ENCODE assay signal across 13 cellular contexts in the genomic region with DNA sequence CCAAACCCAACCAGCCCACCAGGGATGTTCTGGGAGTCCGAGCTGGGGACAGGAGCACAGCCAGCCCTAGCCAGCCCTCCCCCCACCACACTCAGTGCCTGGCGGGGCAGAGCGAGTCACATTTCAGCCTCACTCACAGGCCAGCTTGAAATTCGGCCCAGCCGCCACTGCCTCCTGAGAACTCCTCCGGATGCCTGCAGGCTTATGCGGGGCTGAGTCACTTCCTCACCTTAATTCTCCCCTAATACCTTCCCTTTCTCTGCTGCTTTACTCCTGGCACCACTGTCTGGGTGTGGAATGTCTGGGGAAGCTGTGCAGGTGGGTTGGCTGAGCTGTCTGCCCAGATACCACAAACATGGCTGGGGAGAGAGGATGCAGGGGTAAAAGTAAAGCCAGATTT. TPM values are rescaled to one million over a fixed set of nuclear protein-coding genes. Genes with fewer than 3 reads are reported as not detected.
DNase-seq lines count a peak whose midpoint lies in the region; ATAC-seq and TF ChIP-seq lines count a peak whose summit lies in the region.
"Had no signal": no experiment of that assay in that cellular context is flagged by ENCODE, and none has a peak within 500 bp of the region (broad histone marks: within the 10 kb centered on the region; RNA-seq: fewer than 3 reads in every experiment).

No MANE protein-coding gene starts in this region.

- H4K20me1 ChIP-seq in GM23248 (ENCODE audit: insufficient read depth), result no peaks in the 10 kb centered on the region

- no peaks in the 10 kb centered on the region for H3K36me3 ChIP-seq in GM23248 (ENCODE audit: low read depth)
- H3K36me3 ChIP-seq: sigmoid colon, stomach had no signal

- ATAC-seq in GM21447 (IDR thresholded peaks at IDR 0.05; ENCODE audit: unreplicated experiment) (no peak), GM19395 (IDR thresholded peaks at IDR 0.05; ENCODE audit: unreplicated experiment) (no peak), HG02852 (IDR thresholded peaks at IDR 0.05; ENCODE audit: unreplicated experiment) (no peak), GM18520 (IDR thresholded peaks at IDR 0.05; ENCODE audit: unreplicated experiment) (no peak)

- H3K4me3 ChIP-seq in GM23248, result no peak overlapping the region
- H3K4me3 ChIP-seq in fibroblast of mammary gland (ENCODE audit: control insufficient read depth, low read depth, low read length), result no peak overlapping the region
- H3K4me3 ChIP-seq: sigmoid colon, stomach had no signal

- peak overlapping the region; percentile 39 for H3K4me2 ChIP-seq in GM23248 (ENCODE audit: unreplicated experiment)

- peaks cover 18% of the 10 kb centered on the region for H3F3A ChIP-seq in GM23248 (ENCODE audit: insufficient read depth)

- no peak overlapping the region for H2AFZ ChIP-seq in GM23248

- WGBS in GM23248 (ENCODE audit: low coverage in 1 of 2, low lambda C conversion rate in 2 of 2, missing lambda C conversion rate in 2 of 2), 2 experiments, result 6 to 10% methylated on average over 7 of the region's 7 CpGs

- no peaks in the 10 kb centered on the region for H3K27me3 ChIP-seq in GM23248 (replicated peaks; ENCODE audit: insufficient read depth)
- H3K27me3 ChIP-seq: sigmoid colon, stomach had no signal

- in situ Hi-C loops in GM23248 (cut with MboI), result no loop called here

- no peaks in the 10 kb centered on the region for H3K9me2 ChIP-seq in GM23248 (ENCODE audit: insufficient read depth)

- H3K27ac ChIP-seq in GM23248, result no peak overlapping the region
- H3K27ac ChIP-seq: sigmoid colon, stomach had no signal

- TF ChIP-seq CTCF in fibroblast of mammary gland (conservative IDR thresholded peaks at IDR 0.05; ENCODE audit: control insufficient read depth, insufficient read depth, low read depth, low read length), result no peak

- DNase-seq in GM23248 (peak; percentile 85), RKO (ENCODE audit: low spot score) (peak; percentile 60), fibroblast of mammary gland (ENCODE audit: low read depth) (peak; percentile 46), renal cortical epithelial cell (ENCODE audit: low read depth) (peak; percentile 86)
- DNase-seq: activated gamma-delta T cell treated with Interleukin-2 at 50 U/mL for 16 hours, foreskin melanocyte, Karpas-422, sigmoid colon, stomach had no signal

- no peak overlapping the region for H3K9ac ChIP-seq in GM23248

- H3K9me3 ChIP-seq in GM23248 (ENCODE audit: low read depth), result no peaks in the 10 kb centered on the region

- no peaks in the 10 kb centered on the region for H3K79me2 ChIP-seq in GM23248 (ENCODE audit: insufficient read depth)

- H3K4me1 ChIP-seq in GM23248 (ENCODE audit: insufficient read depth), result peaks cover 21% of the 10 kb centered on the region
- H3K4me1 ChIP-seq: stomach had no signal

RNA-seq across cellular contexts. Expression of a gene that starts 22.6 kb away (rescaled TPM):
- 27.4 and 27.9 TPM in 2 replicates for total RNA-seq in GM23248 (2014; rRNA removed; shearing (Covaris generic))
- polyA plus RNA-seq in GM23248 (2016; fragmentation: Nextera tagmentation; extraction: Ambion mirVana), result 4.4 and 5.0 TPM in 2 replicates
- total RNA-seq in renal cortical epithelial cell, result 11.3 and 39.0 TPM in 2 replicates
